Comparison of ENCODE assay signal across 12 cellular contexts in the genomic region with DNA sequence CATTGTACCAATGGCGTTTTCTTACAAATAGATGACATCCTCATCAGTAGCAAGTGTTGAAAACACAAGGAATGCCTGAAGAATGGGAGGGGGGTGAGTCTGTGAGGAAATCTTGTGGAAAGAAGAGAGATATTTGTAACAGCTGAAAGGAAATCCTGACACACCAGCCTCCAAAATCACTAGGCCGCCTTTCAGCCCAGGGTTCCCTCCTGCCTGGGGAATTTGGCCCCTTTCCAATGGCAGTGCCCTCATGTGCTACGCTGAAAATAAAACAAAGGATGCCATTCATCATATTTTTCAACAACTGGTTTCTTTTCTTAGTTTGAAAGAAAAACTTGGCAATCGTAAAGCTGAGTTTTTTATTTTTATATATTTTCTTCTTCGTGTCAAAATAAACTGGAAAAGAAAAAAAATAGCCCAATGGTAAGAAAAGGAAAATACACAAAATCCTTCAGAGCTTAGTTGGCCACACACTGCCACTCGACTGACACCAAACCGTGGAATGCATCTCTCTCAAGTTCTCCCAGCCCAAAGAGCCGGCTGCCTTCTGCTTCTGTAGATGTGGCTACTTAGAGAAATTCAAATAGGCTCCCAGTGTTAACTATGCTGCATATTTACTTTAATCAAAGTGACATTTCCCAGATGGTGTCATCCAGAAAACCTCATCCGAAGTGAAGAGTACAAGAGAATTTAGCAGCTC. TPM values are rescaled to one million over a fixed set of nuclear protein-coding genes. Genes with fewer than 3 reads are reported as not detected.
A peak's percentile ranks its signal among the peaks of the same experiment; 100 is the strongest.
DNase-seq lines count a peak whose midpoint lies in the region; ATAC-seq, FAIRE-seq and TF ChIP-seq lines count a peak whose summit lies in the region.
"Had no signal": no experiment of that assay in that cellular context is flagged by ENCODE, and none has a peak within 500 bp of the region (broad histone marks: within the 10 kb centered on the region; RNA-seq: fewer than 3 reads in every experiment).

No MANE protein-coding gene starts in this region.

- no peaks in the 10 kb centered on the region for H3K9me3 ChIP-seq in right cardiac atrium (ENCODE audit: control insufficient read depth, low read length)
- H3K9me3 ChIP-seq in CD8-positive, alpha-beta T cell (ENCODE audit: low read length) = no peaks in the 10 kb centered on the region

- CTCF ChIA-PET in CD8-positive, alpha-beta T cell (lab: Charles Lee) = interaction anchor here (1.5 kb wide), 1 partner anchor 8 kb away, joined by 4 read pairs; no protein-coding TSS in a partner anchor
- CTCF ChIA-PET in activated CD8-positive, alpha-beta memory T cell treated with anti-CD3 and anti-CD28 coated beads, Interleukin-2, amount 10 ng/mL, durations not matched to agents 7 days and 5 days (lab: Charles Lee) = no interaction called here

- intact Hi-C loops in right cardiac atrium (cut with DNase I) = no loop called here
- intact Hi-C loops in CD8-positive, alpha-beta T cell (cut with DNase I, micrococcal nuclease) = no loop called here

- no peaks in the 10 kb centered on the region for H3K4me1 Mint-ChIP-seq in CD8-positive, alpha-beta T cell (ENCODE audit: low read depth)
- H3K4me1 Mint-ChIP-seq in activated CD8-positive, alpha-beta memory T cell treated with anti-CD3 and anti-CD28 coated beads, Interleukin-2, amount 10 ng/mL, durations not matched to agents 7 days and 5 days = no peaks in the 10 kb centered on the region
- H3K4me1 Mint-ChIP-seq: activated CD4-positive, alpha-beta memory T cell treated with anti-CD3 and anti-CD28 coated beads, Interleukin-2, amount 10 ng/mL, durations not matched to agents 7 days and 5 days had no signal

- DNase-seq in GM19239 (ENCODE audit: insufficient read length, low spot score) (no peak), astrocyte of the spinal cord (ENCODE audit: low read depth, low spot score) (peak; percentile 9), right cardiac atrium (peak; percentile 33 to 64 (median 43)), retinal pigment epithelial cell (ENCODE audit: low read depth) (peak; percentile 56), NCI-H146 treated with DMSO at 0.1 percent for 48 hours (lab: John Stamatoyannopoulos, UW; ENCODE audit: unreplicated experiment) (no peak)
- no peak for DNase-seq in CD8-positive, alpha-beta T cell
- no peak for DNase-seq in activated CD8-positive, alpha-beta memory T cell treated with anti-CD3 and anti-CD28 coated beads, Interleukin-2, amount 10 ng/mL, durations not matched to agents 7 days and 5 days
- DNase-seq: activated CD4-positive, alpha-beta memory T cell treated with anti-CD3 and anti-CD28 coated beads, Interleukin-2, amount 10 ng/mL, durations not matched to agents 7 days and 5 days; activated naive CD4-positive, alpha-beta T cell; CD4-positive, alpha-beta T cell; NCI-H187 treated with DMSO at 0.1 percent for 48 hours had no signal

- no peaks in the 10 kb centered on the region for H3K4me1 ChIP-seq in right cardiac atrium (ENCODE audit: control insufficient read depth, insufficient read depth, low read length)
- H3K4me1 ChIP-seq in CD8-positive, alpha-beta T cell (ENCODE audit: insufficient read depth, low read length) = no peaks in the 10 kb centered on the region

- FAIRE-seq in GM19239 (lab: Jason Lieb, UNC) = peak; percentile 45

- ATAC-seq in right cardiac atrium (peak; percentile 42 to 64), GM21529 (IDR thresholded peaks at IDR 0.05; ENCODE audit: unreplicated experiment) (no peak)
- no peak for ATAC-seq in CD8-positive, alpha-beta T cell
- ATAC-seq in activated CD8-positive, alpha-beta memory T cell treated with anti-CD3 and anti-CD28 coated beads, Interleukin-2, amount 10 ng/mL, durations not matched to agents 7 days and 5 days = no peak

- H3K36me3 Mint-ChIP-seq in CD8-positive, alpha-beta T cell = no peaks in the 10 kb centered on the region
- H3K36me3 Mint-ChIP-seq in activated CD8-positive, alpha-beta memory T cell treated with anti-CD3 and anti-CD28 coated beads, Interleukin-2, amount 10 ng/mL, durations not matched to agents 7 days and 5 days = no peaks in the 10 kb centered on the region

- H3K4me3 ChIP-seq in astrocyte of the spinal cord (ENCODE audit: low read depth, low read length) (no peak overlapping the region), right cardiac atrium (ENCODE audit: low read length) (no peak overlapping the region), retinal pigment epithelial cell (ENCODE audit: low read length) (no peak overlapping the region)
- H3K4me3 ChIP-seq in CD8-positive, alpha-beta T cell (ENCODE audit: low read depth, low read length) = no peak overlapping the region

- H3K9me3 Mint-ChIP-seq in CD8-positive, alpha-beta T cell = no peaks in the 10 kb centered on the region
- no peaks in the 10 kb centered on the region for H3K9me3 Mint-ChIP-seq in activated CD8-positive, alpha-beta memory T cell treated with anti-CD3 and anti-CD28 coated beads, Interleukin-2, amount 10 ng/mL, durations not matched to agents 7 days and 5 days (ENCODE audit: low read depth)
- H3K9me3 Mint-ChIP-seq: activated CD4-positive, alpha-beta memory T cell treated with anti-CD3 and anti-CD28 coated beads, Interleukin-2, amount 10 ng/mL, durations not matched to agents 7 days and 5 days; CD4-positive, alpha-beta T cell had no signal

- H3K36me3 ChIP-seq in CD8-positive, alpha-beta T cell (ENCODE audit: insufficient read depth, low read length) = no peaks in the 10 kb centered on the region

- peaks cover 5% of the 10 kb centered on the region for H3K27me3 Mint-ChIP-seq in CD8-positive, alpha-beta T cell (ENCODE audit: low read depth)
- H3K27me3 Mint-ChIP-seq in activated CD8-positive, alpha-beta memory T cell treated with anti-CD3 and anti-CD28 coated beads, Interleukin-2, amount 10 ng/mL, durations not matched to agents 7 days and 5 days = peaks cover 3% of the 10 kb centered on the region
- H3K27me3 Mint-ChIP-seq: activated CD4-positive, alpha-beta memory T cell treated with anti-CD3 and anti-CD28 coated beads, Interleukin-2, amount 10 ng/mL, durations not matched to agents 7 days and 5 days; CD4-positive, alpha-beta T cell had no signal

- H3K27ac Mint-ChIP-seq in CD8-positive, alpha-beta T cell = no peak overlapping the region
- no peak overlapping the region for H3K27ac Mint-ChIP-seq in activated CD8-positive, alpha-beta memory T cell treated with anti-CD3 and anti-CD28 coated beads, Interleukin-2, amount 10 ng/mL, durations not matched to agents 7 days and 5 days
- H3K27ac Mint-ChIP-seq: activated CD4-positive, alpha-beta memory T cell treated with anti-CD3 and anti-CD28 coated beads, Interleukin-2, amount 10 ng/mL, durations not matched to agents 7 days and 5 days; CD4-positive, alpha-beta T cell had no signal

- no peak overlapping the region for H3K4me3 Mint-ChIP-seq in CD8-positive, alpha-beta T cell
- H3K4me3 Mint-ChIP-seq in activated CD8-positive, alpha-beta memory T cell treated with anti-CD3 and anti-CD28 coated beads, Interleukin-2, amount 10 ng/mL, durations not matched to agents 7 days and 5 days = no peak overlapping the region
- H3K4me3 Mint-ChIP-seq: activated CD4-positive, alpha-beta memory T cell treated with anti-CD3 and anti-CD28 coated beads, Interleukin-2, amount 10 ng/mL, durations not matched to agents 7 days and 5 days; CD4-positive, alpha-beta T cell had no signal

- 13% methylated on average over 9 of the region's 9 CpGs for WGBS in right cardiac atrium

- no peaks in the 10 kb centered on the region for H3K27me3 ChIP-seq in right cardiac atrium (ENCODE audit: control insufficient read depth, insufficient read depth)
- H3K27me3 ChIP-seq in CD8-positive, alpha-beta T cell (ENCODE audit: insufficient read depth, low read length) = no peaks in the 10 kb centered on the region

- H3K27ac ChIP-seq in right cardiac atrium (ENCODE audit: low read length) = no peak overlapping the region
- H3K27ac ChIP-seq in CD8-positive, alpha-beta T cell (ENCODE audit: low read depth, low read length) = no peak overlapping the region

- no peak for TF ChIP-seq CTCF in astrocyte of the spinal cord (IDR thresholded peaks at IDR 0.05; ENCODE audit: low read depth, low read length)
- TF ChIP-seq CTCF in retinal pigment epithelial cell (conservative IDR thresholded peaks at IDR 0.05; ENCODE audit: low read depth, low read length) = no peak
- TF ChIP-seq CTCF in CD8-positive, alpha-beta T cell (IDR thresholded peaks at IDR 0.05) = no peak

- POLR2A ChIA-PET in CD8-positive, alpha-beta T cell (lab: Charles Lee) = no interaction called here

- in situ Hi-C loops in astrocyte of the spinal cord (cut with HindIII; ENCODE audit: low sequenced_read_pairs) = no loop called here

RNA-seq across cellular contexts. Expression of gene FTCDNL1, which starts 52.0 kb away (rescaled TPM):
- total RNA-seq in right cardiac atrium = 1 to 10 TPM; 2.4 to 5.0 (median 3.8) TPM
- 1.7 TPM for polyA plus RNA-seq in right cardiac atrium
- total RNA-seq in CD8-positive, alpha-beta T cell = under 1 TPM; 0.60 to 0.78 TPM
- total RNA-seq in activated CD8-positive, alpha-beta memory T cell treated with anti-CD3 and anti-CD28 coated beads, Interleukin-2, amount 10 ng/mL, durations not matched to agents 7 days and 5 days = 1 to 10 TPM; 1.8 to 2.8 TPM

Comparison
In these comparisons a context has a peak if more than half of its experiments do, and no peak if none do; other contexts are left out.
1. DNase-seq: peak in astrocyte of the spinal cord (single experiment), right cardiac atrium (3 of 3) and retinal pigment epithelial cell (single experiment); none in GM19239 (single experiment), NCI-H146 treated with DMSO at 0.1 percent for 48 hours (single experiment), CD8-positive, alpha-beta T cell (0 of 7) and activated CD8-positive, alpha-beta memory T cell treated with anti-CD3 and anti-CD28 coated beads, Interleukin-2, amount 10 ng/mL, durations not matched to agents 7 days and 5 days (single experiment).
2. ATAC-seq: peak in right cardiac atrium (2 of 2); none in GM21529 (single experiment), CD8-positive, alpha-beta T cell (single experiment) and activated CD8-positive, alpha-beta memory T cell treated with anti-CD3 and anti-CD28 coated beads, Interleukin-2, amount 10 ng/mL, durations not matched to agents 7 days and 5 days (single experiment).